In genomic region chr4:4670869-4671268, GRCh38 we compare ENCODE assay signal across 19 cellular contexts.
"Had no signal": no experiment of that assay in that cellular context is flagged by ENCODE, and none has a peak within 500 bp of the region (broad histone marks: within the 10 kb centered on the region; RNA-seq: fewer than 3 reads in every experiment).

No MANE protein-coding gene starts in this region.

- H3K36me3 Mint-ChIP-seq: activated naive CD8-positive, alpha-beta T cell treated with anti-CD3 and anti-CD28 coated beads, Interleukin-2, amount 10 ng/mL, durations not matched to agents 7 days and 5 days had no signal

- H3K4me1 ChIP-seq: parathyroid adenoma had no signal

- FAIRE-seq: kidney, urothelium cell line had no signal

- H3K27ac ChIP-seq: coronary artery, epithelial cell of prostate, parathyroid adenoma, stomach, thoracic aorta, VCaP had no signal

- H3K9me3 Mint-ChIP-seq: activated CD8-positive, alpha-beta T cell treated with anti-CD3 and anti-CD28 coated beads for 36 hours; activated naive CD8-positive, alpha-beta T cell treated with anti-CD3 and anti-CD28 coated beads, Interleukin-2, amount 10 ng/mL, durations not matched to agents 7 days and 5 days; activated T-cell treated with anti-CD3 and anti-CD28 coated beads, Interleukin-2, amount 50 U/mL, for 72 hours had no signal

- H3K4me3 ChIP-seq: coronary artery, stomach, thoracic aorta had no signal

- H3K4me3 Mint-ChIP-seq: activated CD8-positive, alpha-beta T cell treated with anti-CD3 and anti-CD28 coated beads for 36 hours; activated naive CD8-positive, alpha-beta T cell treated with anti-CD3 and anti-CD28 coated beads, Interleukin-2, amount 10 ng/mL, durations not matched to agents 7 days and 5 days; activated T-cell treated with anti-CD3 and anti-CD28 coated beads, Interleukin-2, amount 50 U/mL, for 72 hours; naive B cell had no signal

- H3K9me3 ChIP-seq: stomach, thoracic aorta had no signal

- H3K27ac Mint-ChIP-seq: activated CD8-positive, alpha-beta T cell treated with anti-CD3 and anti-CD28 coated beads for 36 hours; activated naive CD8-positive, alpha-beta T cell treated with anti-CD3 and anti-CD28 coated beads, Interleukin-2, amount 10 ng/mL, durations not matched to agents 7 days and 5 days; activated T-cell treated with anti-CD3 and anti-CD28 coated beads, Interleukin-2, amount 50 U/mL, for 72 hours had no signal

- ATAC-seq: activated CD8-positive, alpha-beta T cell treated with anti-CD3 and anti-CD28 coated beads for 36 hours; activated T-cell treated with anti-CD3 and anti-CD28 coated beads, Interleukin-2, amount 50 U/mL, for 72 hours had no signal

- H3K9ac ChIP-seq: parathyroid adenoma had no signal

- H2AFZ ChIP-seq: parathyroid adenoma had no signal

- H3K27me3 ChIP-seq: stomach had no signal

- H3K36me3 ChIP-seq: stomach, thoracic aorta had no signal

- H3K27me3 Mint-ChIP-seq: activated CD8-positive, alpha-beta T cell treated with anti-CD3 and anti-CD28 coated beads for 36 hours; activated naive CD8-positive, alpha-beta T cell treated with anti-CD3 and anti-CD28 coated beads, Interleukin-2, amount 10 ng/mL, durations not matched to agents 7 days and 5 days; naive B cell had no signal

- DNase-seq: activated CD4-positive, alpha-beta T cell treated with anti-CD3 and anti-CD28 coated beads for 4 hours; activated CD8-positive, alpha-beta memory T cell treated with anti-CD3 and anti-CD28 coated beads, Interleukin-2, amount 50 U/mL, for 4 hours; activated CD8-positive, alpha-beta T cell treated with anti-CD3 and anti-CD28 coated beads for 36 hours; activated naive CD8-positive, alpha-beta T cell treated with anti-CD3 and anti-CD28 coated beads, Interleukin-2, amount 10 ng/mL, durations not matched to agents 7 days and 5 days; activated T-cell treated with anti-CD3 and anti-CD28 coated beads, Interleukin-2, amount 50 U/mL, for 72 hours; aorta; effector CD8-positive, alpha-beta T cell; kidney; midbrain; naive B cell; retina; stomach; T1000 had no signal
